Comparison of ENCODE assay signal across 9 cellular contexts in the genomic region with DNA sequence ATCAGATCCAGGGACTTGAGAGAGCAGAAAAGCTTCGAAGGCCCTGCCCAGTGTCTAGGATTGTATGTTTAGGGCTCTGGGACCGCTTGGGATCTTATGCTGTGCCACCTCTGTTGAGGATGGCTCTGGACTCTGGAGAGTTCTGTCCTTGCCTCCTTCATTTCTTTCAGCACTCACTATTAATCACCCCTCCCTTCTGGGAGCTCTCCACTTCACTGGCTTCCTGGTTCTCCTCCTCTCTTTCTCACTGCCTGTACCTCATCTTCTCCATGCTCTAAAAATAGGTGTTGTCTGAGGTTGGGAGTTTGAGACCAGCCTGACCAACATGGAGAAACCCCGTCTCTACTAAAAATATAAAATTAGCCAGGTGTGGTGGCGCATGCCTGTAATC. TPM values are rescaled to one million over a fixed set of nuclear protein-coding genes. Genes with fewer than 3 reads are reported as not detected.
DNase-seq lines count a peak whose midpoint lies in the region; ATAC-seq and TF ChIP-seq lines count a peak whose summit lies in the region.
"Had no signal": no experiment of that assay in that cellular context is flagged by ENCODE, and none has a peak within 500 bp of the region (broad histone marks: within the 10 kb centered on the region; RNA-seq: fewer than 3 reads in every experiment).

No MANE protein-coding gene starts in this region.

- ATAC-seq in Panc1 (peak; percentile 42; the same call in 1 of the 2 replicates), foreskin keratinocyte (no peak), gastrocnemius medialis (no peak)
- ATAC-seq in naive thymus-derived CD4-positive, alpha-beta T cell: no peak

- peak overlapping the region; percentile 72 for H3K4me2 ChIP-seq in GM23248 (ENCODE audit: unreplicated experiment)

- intact Hi-C loops in Panc1 (cut with micrococcal nuclease; ENCODE audit: unreplicated experiment) (no loop called here), gastrocnemius medialis (cut with DNase I; ENCODE audit: low total_unique reads) (loop anchor here (2.0 kb wide), 1 partner anchor 17 kb away; the partner anchor contains the start of gene MAPKBP1)
- intact Hi-C loops in naive thymus-derived CD4-positive, alpha-beta T cell (cut with micrococcal nuclease): loop anchor here (2.0 kb wide), 2 partner anchors 15 to 17 kb away; partner anchors contain the start of gene MAPKBP1 (in 1 of the 2)

- peaks cover 91% of the 10 kb centered on the region for H3K79me2 ChIP-seq in GM23248 (ENCODE audit: insufficient read depth)

- TF ChIP-seq CTCF in Panc1 (IDR thresholded peaks at IDR 0.05) (no peak), foreskin keratinocyte (conservative IDR thresholded peaks at IDR 0.05) (no peak), gastrocnemius medialis (IDR thresholded peaks at IDR 0.05 in 4 of 5, conservative IDR thresholded peaks at IDR 0.05 in 1 of 5) (no peak)

- peaks cover 55 to 78% (median 63%) of the 10 kb centered on the region in 7 donors for H3K4me1 Mint-ChIP-seq in naive thymus-derived CD4-positive, alpha-beta T cell

- no peak for TF ChIP-seq POLR2A in gastrocnemius medialis (IDR thresholded peaks at IDR 0.05)

- H3K9me3 ChIP-seq in GM23248 (ENCODE audit: low read depth): no peaks in the 10 kb centered on the region
- H3K9me3 ChIP-seq in Panc1 (ENCODE audit: control insufficient read depth, insufficient read depth, low read depth, low read length): no peaks in the 10 kb centered on the region
- no peaks in the 10 kb centered on the region for H3K9me3 ChIP-seq in gastrocnemius medialis
- H3K9me3 ChIP-seq in naive thymus-derived CD4-positive, alpha-beta T cell (ENCODE audit: control insufficient read depth in 2 of 3, low read length in 3 of 3): no peaks in the 10 kb centered on the region

- H3K27ac Mint-ChIP-seq in naive thymus-derived CD4-positive, alpha-beta T cell: peak overlapping the region in 3 of 9 donors; percentile 27 to 87 (median 46)
- H3K27ac Mint-ChIP-seq: activated B cell treated with CpG ODN at 0.5 μM for 24 hours had no signal

- 90 to 93% methylated on average over 4 of the region's 4 CpGs for WGBS in GM23248 (ENCODE audit: low coverage in 1 of 2, low lambda C conversion rate in 2 of 2, missing lambda C conversion rate in 2 of 2), 2 experiments

- H3K4me3 Mint-ChIP-seq in naive thymus-derived CD4-positive, alpha-beta T cell: peak overlapping the region in 4 of 10 donors; percentile 23 to 70 (median 63)
- H3K4me3 Mint-ChIP-seq: activated B cell treated with CpG ODN at 0.5 μM for 24 hours had no signal

- peaks cover 45% of the 10 kb centered on the region for H3F3A ChIP-seq in GM23248 (ENCODE audit: insufficient read depth)

- H3K9ac ChIP-seq in GM23248: peak overlapping the region; percentile 58

- BruUV-seq in Panc1 (replicated peaks; lab: Mats Ljungman, UMichigan): no TSS peak

- no peaks in the 10 kb centered on the region for H3K36me3 ChIP-seq in GM23248 (ENCODE audit: low read depth)
- no peaks in the 10 kb centered on the region for H3K36me3 ChIP-seq in Panc1 (ENCODE audit: control insufficient read depth, insufficient read depth, low read length)
- no peaks in the 10 kb centered on the region for H3K36me3 ChIP-seq in gastrocnemius medialis
- H3K36me3 ChIP-seq in naive thymus-derived CD4-positive, alpha-beta T cell (ENCODE audit: control insufficient read depth in 2 of 3, insufficient read depth in 3 of 3, low read length in 3 of 3): no peaks in the 10 kb centered on the region

- DNase-seq in GM23248: peak; percentile 40
- no peak for DNase-seq in Panc1 (ENCODE audit: low read depth, low spot score)
- DNase-seq in foreskin keratinocyte: no peak
- no peak for DNase-seq in gastrocnemius medialis
- DNase-seq in 8988T: no peak
- DNase-seq in NCI-H446 treated with DMSO at 0.1 percent for 48 hours (lab: John Stamatoyannopoulos, UW): no peak
- DNase-seq in naive thymus-derived CD4-positive, alpha-beta T cell: no peak
- DNase-seq in stimulated activated CD4-positive, alpha-beta T cell treated with anti-CD3 and anti-CD28 coated beads, Interleukin-15, amount 100 ng/mL, for 24 hours: no peak
- DNase-seq: activated B cell treated with CpG ODN at 0.5 μM for 24 hours had no signal

- CTCF ChIA-PET in Panc1 (lab: Charles Lee): no interaction called here
- CTCF ChIA-PET in naive thymus-derived CD4-positive, alpha-beta T cell (lab: Charles Lee): no interaction called here

- H3K4me3 ChIP-seq in GM23248 (peak overlapping the region; percentile 21; the same call in 1 of the 2 replicates), Panc1 (ENCODE audit: low read depth in 2 of 2, low read length in 2 of 2) (no peak overlapping the region), gastrocnemius medialis (no peak overlapping the region)
- H3K4me3 ChIP-seq in naive thymus-derived CD4-positive, alpha-beta T cell (ENCODE audit: low read length): no peak overlapping the region

- peak overlapping the region; percentile 44; the same call in 1 of the 2 replicates for H2AFZ ChIP-seq in GM23248

- H3K4me1 ChIP-seq in GM23248 (ENCODE audit: insufficient read depth) (peaks cover 46% of the 10 kb centered on the region), Panc1 (ENCODE audit: control insufficient read depth, insufficient read depth, low read length) (peaks cover 25% of the 10 kb centered on the region), foreskin keratinocyte (peaks cover 81% of the 10 kb centered on the region), gastrocnemius medialis (peaks cover 50% of the 10 kb centered on the region in 2 donors)
- peaks cover 8 to 10% of the 10 kb centered on the region in 2 donors for H3K4me1 ChIP-seq in naive thymus-derived CD4-positive, alpha-beta T cell (ENCODE audit: control insufficient read depth in 2 of 2, insufficient read depth in 2 of 2, low read length in 2 of 2)

- H4K20me1 ChIP-seq in GM23248 (ENCODE audit: insufficient read depth): no peaks in the 10 kb centered on the region

- in situ Hi-C loops in GM23248 (cut with MboI): no loop called here
- in situ Hi-C loops in Panc1 (cut with HindIII; ENCODE audit: low pct_unique_long_range_greater_than_20kb, low sequenced_read_pairs): no loop called here
- in situ Hi-C loops in gastrocnemius medialis (cut with MboI; ENCODE audit: low sequenced_read_pairs in 4 of 4): no loop called here

- H3K27me3 Mint-ChIP-seq in naive thymus-derived CD4-positive, alpha-beta T cell: no peaks in the 10 kb centered on the region
- H3K27me3 Mint-ChIP-seq: activated B cell treated with CpG ODN at 0.5 μM for 24 hours had no signal

- H3K36me3 Mint-ChIP-seq in naive thymus-derived CD4-positive, alpha-beta T cell: peaks cover 0 to 2% (median 0%) of the 10 kb centered on the region in 5 donors

- POLR2A ChIA-PET in Panc1 (lab: Charles Lee): interaction anchor here (0.8 kb wide), 1 partner anchor 19 kb away, joined by 7 read pairs; no protein-coding TSS in a partner anchor
- POLR2A ChIA-PET in naive thymus-derived CD4-positive, alpha-beta T cell (lab: Charles Lee): interaction anchor here (0.6 to 0.7 kb wide), 2 partner anchors 17 to 96 kb away, joined by 3 to 4 read pairs; partner anchors contain the start of gene MAPKBP1

- H3K9me2 ChIP-seq in GM23248 (ENCODE audit: insufficient read depth): no peaks in the 10 kb centered on the region

- H3K9me3 Mint-ChIP-seq in naive thymus-derived CD4-positive, alpha-beta T cell: no peaks in the 10 kb centered on the region
- H3K9me3 Mint-ChIP-seq: activated B cell treated with CpG ODN at 0.5 μM for 24 hours had no signal

- H3K27me3 ChIP-seq in GM23248 (replicated peaks; ENCODE audit: insufficient read depth): no peaks in the 10 kb centered on the region
- no peaks in the 10 kb centered on the region for H3K27me3 ChIP-seq in Panc1 (ENCODE audit: control insufficient read depth, insufficient read depth, low read length)
- H3K27me3 ChIP-seq in foreskin keratinocyte: no peaks in the 10 kb centered on the region
- no peaks in the 10 kb centered on the region for H3K27me3 ChIP-seq in gastrocnemius medialis
- no peaks in the 10 kb centered on the region for H3K27me3 ChIP-seq in naive thymus-derived CD4-positive, alpha-beta T cell (ENCODE audit: control insufficient read depth in 2 of 2, insufficient read depth in 2 of 2, low read length in 2 of 2)

- H3K27ac ChIP-seq in GM23248 (peak overlapping the region; percentile 87), Panc1 (ENCODE audit: low read length) (peak overlapping the region; percentile 36; the same call in 1 of the 2 replicates), foreskin keratinocyte (peak overlapping the region; percentile 55), gastrocnemius medialis (peak overlapping the region; percentile 47 to 77 (median 66))
- H3K27ac ChIP-seq in naive thymus-derived CD4-positive, alpha-beta T cell (ENCODE audit: low read depth, low read length): no peak overlapping the region

RNA-seq across cellular contexts. Expression of gene MAPKBP1, which starts 17.3 kb away (rescaled TPM):
- 8.5 and 12.3 TPM in 2 replicates for total RNA-seq in GM23248 (2014; rRNA removed; shearing (Covaris generic))
- polyA plus RNA-seq in GM23248 (2016; fragmentation: Nextera tagmentation; extraction: Ambion mirVana) (4.4 and 5.2 TPM in 2 replicates), foreskin keratinocyte (12.6 and 15.3 TPM in 2 replicates)
- total RNA-seq in Panc1 (2021; ENCODE audit: unreplicated experiment) (38.4 TPM), foreskin keratinocyte (59.6 and 61.7 TPM in 2 replicates), gastrocnemius medialis (1 to 10 TPM; 4.2 to 8.4 (median 5.4) TPM)
- polyA plus RNA-seq in Panc1 (2012; ENCODE audit: insufficient read length): 21.9 TPM
- total RNA-seq in naive thymus-derived CD4-positive, alpha-beta T cell: 10 to 100 TPM; 36.5 to 44.7 (median 41.1) TPM
- 1 to 10 TPM; 3.0 to 4.3 TPM for polyA plus RNA-seq in naive thymus-derived CD4-positive, alpha-beta T cell

RNA-seq across cellular contexts. Expression of gene JMJD7, which starts 36.4 kb away (rescaled TPM):
- 1.3 and 11.7 TPM in 2 replicates for total RNA-seq in GM23248 (2014; rRNA removed; shearing (Covaris generic))
- 3.5 and 5.3 TPM in 2 replicates for polyA plus RNA-seq in GM23248 (2016; fragmentation: Nextera tagmentation; extraction: Ambion mirVana)
- 13.2 TPM for total RNA-seq in Panc1 (2021; ENCODE audit: unreplicated experiment)
- 7.0 TPM for polyA plus RNA-seq in Panc1 (2012; ENCODE audit: insufficient read length)
- total RNA-seq in foreskin keratinocyte: 15.5 and 19.2 TPM in 2 replicates
- 20.5 and 22.9 TPM in 2 replicates for polyA plus RNA-seq in foreskin keratinocyte
- total RNA-seq in gastrocnemius medialis: 1 to 10 TPM; 1.7 to 7.6 (median 3.9) TPM
- total RNA-seq in naive thymus-derived CD4-positive, alpha-beta T cell: 10 to 100 TPM; 25.3 to 83.7 (median 52.1) TPM
- polyA plus RNA-seq in naive thymus-derived CD4-positive, alpha-beta T cell: 10 to 100 TPM; 22.4 to 28.6 TPM

RNA-seq across cellular contexts. Expression of gene PLA2G4B, which starts 47.1 kb away (rescaled TPM):
- total RNA-seq in GM23248 (2014; rRNA removed; shearing (Covaris generic)): 1.4 TPM in 1 of 2 replicates, not detected in the other
- 1.1 and 1.6 TPM in 2 replicates for polyA plus RNA-seq in GM23248 (2016; fragmentation: Nextera tagmentation; extraction: Ambion mirVana)
- 4.7 TPM for total RNA-seq in Panc1 (2021; ENCODE audit: unreplicated experiment)
- polyA plus RNA-seq in Panc1 (2012; ENCODE audit: insufficient read length): 6.7 TPM
- 3.5 and 4.5 TPM in 2 replicates for total RNA-seq in foreskin keratinocyte
- 4.3 and 5.5 TPM in 2 replicates for polyA plus RNA-seq in foreskin keratinocyte
- total RNA-seq in gastrocnemius medialis: 10 to 100 TPM in 1 of 4 donors, under 1 TPM in 1, not detected in 2; 0.13 to 11.5 TPM
- 10 to 100 TPM; 21.1 to 69.9 (median 33.9) TPM for total RNA-seq in naive thymus-derived CD4-positive, alpha-beta T cell
- polyA plus RNA-seq in naive thymus-derived CD4-positive, alpha-beta T cell: 1 to 10 TPM in 1 of 2 donors, under 1 TPM in 1; 0.98 to 2.3 TPM
